34 cellular contexts compared by ENCODE assay signal in the genomic region with DNA sequence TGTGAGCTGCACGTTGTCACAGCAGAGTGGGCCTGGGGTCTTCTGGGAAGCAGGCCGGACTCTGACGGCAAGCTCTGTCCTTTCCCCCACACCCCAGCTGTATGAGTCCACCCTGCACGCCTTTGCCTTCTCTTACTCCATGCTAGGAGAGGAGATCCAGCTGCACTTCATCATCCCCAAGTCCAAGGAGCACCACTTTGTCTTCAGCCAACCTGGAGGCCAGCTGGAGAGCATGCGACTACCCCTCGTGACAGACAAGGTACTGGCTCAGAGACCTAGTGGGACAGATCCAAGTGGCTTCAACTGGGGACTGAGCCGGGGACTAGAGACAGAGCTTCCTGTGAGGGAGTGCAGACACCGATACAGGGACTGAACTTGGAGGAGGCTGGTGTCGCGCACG. TPM values are rescaled to one million over a fixed set of nuclear protein-coding genes. Genes with fewer than 3 reads are reported as not detected.
"Had no signal": no experiment of that assay in that cellular context is flagged by ENCODE, and none has a peak within 500 bp of the region (broad histone marks: within the 10 kb centered on the region; RNA-seq: fewer than 3 reads in every experiment).

No MANE protein-coding gene starts in this region.

- H3K4me3 ChIP-seq: Peyer's patch had no signal

- H3K27ac ChIP-seq: brain microvascular endothelial cell, Peyer's patch, VCaP had no signal

- H3K36me3 ChIP-seq: brain microvascular endothelial cell, Peyer's patch had no signal

- H3K9me3 ChIP-seq: Peyer's patch had no signal

- H3K27me3 ChIP-seq: brain microvascular endothelial cell, Peyer's patch had no signal

- H3K4me1 ChIP-seq: Peyer's patch had no signal

- DNase-seq: activated CD4-positive, alpha-beta memory T cell treated with anti-CD3 and anti-CD28 coated beads, Interleukin-2, amount 10 ng/mL, durations not matched to agents 7 days and 5 days; activated CD4-positive, alpha-beta T cell treated with anti-CD3 and anti-CD28 coated beads for 1 hour; activated CD4-positive, alpha-beta T cell treated with anti-CD3 and anti-CD28 coated beads for 48 hours; activated CD4-positive, CD25-positive, alpha-beta regulatory T cell; activated CD8-positive, alpha-beta memory T cell treated with anti-CD3 and anti-CD28 coated beads for 24 hours; activated CD8-positive, alpha-beta memory T cell treated with anti-CD3 and anti-CD28 coated beads, Interleukin-2, amount 10 ng/mL, durations not matched to agents 7 days and 5 days; activated CD8-positive, alpha-beta memory T cell treated with anti-CD3 and anti-CD28 coated beads, Interleukin-2, amount 50 U/mL, for 48 hours; activated effector memory CD4-positive, alpha-beta T cell treated with anti-CD3 and anti-CD28 coated beads, Interleukin-2, amount 50 U/mL, for 16 hours; activated naive CD4-positive, alpha-beta T cell; activated naive CD4-positive, alpha-beta T cell treated with anti-CD3 and anti-CD28 coated beads, Interleukin-2, amount 50 U/mL, for 16 hours; activated naive CD8-positive, alpha-beta T cell treated with anti-CD3 and anti-CD28 coated beads for 36 hours; activated T-cell treated with anti-CD3 and anti-CD28 coated beads, Interleukin-2, amount 50 U/mL, for 48 hours; amniotic stem cell; aorta; brain microvascular endothelial cell; NCI-H1092 treated with DMSO at 0.1 percent for 48 hours; NCI-H1417; NCI-H146; NCI-H187; NCI-H2029 treated with DMSO at 0.1 percent for 48 hours; NCI-H2107; NCI-H2171; NCI-H510A; NCI-H526; NCI-H748 treated with DMSO at 0.1 percent for 48 hours; NK-92 treated with Interleukin-12 subunit alpha and Interleukin-12 subunit beta, amount 100 ng/mL, for 24 hours; PC-3; Peyer's patch; RPMI8226; SW 1271; T-helper 1 cell; T-helper 2 cell; T-helper 9 cell had no signal

- ATAC-seq: activated CD8-positive, alpha-beta memory T cell treated with anti-CD3 and anti-CD28 coated beads, Interleukin-2, amount 10 ng/mL, durations not matched to agents 7 days and 5 days; PC-3 had no signal

RNA-seq across cellular contexts. Expression of gene NTSR2, which starts 40.1 kb away (rescaled TPM):
- total RNA-seq: activated CD4-positive, alpha-beta memory T cell treated with anti-CD3 and anti-CD28 coated beads, Interleukin-2, amount 10 ng/mL, durations not matched to agents 7 days and 5 days; activated CD8-positive, alpha-beta memory T cell treated with anti-CD3 and anti-CD28 coated beads, Interleukin-2, amount 10 ng/mL, durations not matched to agents 7 days and 5 days; activated naive CD8-positive, alpha-beta T cell treated with anti-CD3 and anti-CD28 coated beads for 36 hours; aorta; PC-3; Peyer's patch had no signal
- polyA plus RNA-seq: aorta had no signal
